1 cellular context compared by ENCODE assay signal in the genomic region with DNA sequence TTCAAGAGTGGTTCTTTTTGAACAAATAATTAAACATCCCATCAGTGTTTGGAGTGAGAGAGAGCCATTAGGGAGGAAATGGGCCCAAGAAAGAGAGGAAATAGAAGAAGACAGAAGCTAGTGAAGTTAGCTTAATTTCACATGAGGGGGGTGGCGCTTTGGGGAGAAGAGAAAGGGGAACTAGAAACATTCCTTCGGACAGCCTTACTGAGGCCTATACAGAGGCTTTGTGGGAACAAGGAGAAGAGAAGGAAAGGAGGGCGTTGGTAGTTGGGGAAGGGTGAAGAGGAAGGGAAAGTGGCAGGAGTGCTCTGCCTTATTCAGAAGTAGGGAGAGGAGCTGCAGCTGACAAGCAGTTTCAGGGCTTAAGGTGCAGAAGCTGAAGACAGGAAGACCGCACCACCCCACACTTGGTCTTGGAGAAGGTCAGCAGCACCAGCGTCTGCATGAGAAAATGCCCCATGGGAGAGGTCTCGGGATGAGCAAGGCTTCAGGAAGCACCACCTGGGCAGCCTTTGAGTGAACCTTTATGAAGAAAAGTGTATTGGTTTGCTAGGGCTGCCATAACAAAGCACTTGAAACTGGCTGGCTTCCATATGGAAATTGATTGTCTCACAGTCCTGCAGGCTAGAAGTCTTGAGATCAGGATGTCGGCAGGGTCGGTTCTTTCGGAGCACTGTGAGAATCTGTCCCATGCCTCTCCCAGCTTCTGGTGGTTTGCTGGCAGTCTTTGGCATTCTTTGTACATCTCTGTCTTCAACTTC.
TF ChIP-seq lines count a peak whose summit lies in the region.

No MANE protein-coding gene starts in this region.

TF ChIP-seq in HepG2, 621 proteins besides CTCF, POLR2A, EP300 and RAD21 (continued from another document):
- TF ChIP-seq MTERF4 (CRISPR knock-in tag; IDR thresholded peaks at IDR 0.05) (no peak), ZFP90 (CRISPR knock-in tag; IDR thresholded peaks at IDR 0.05; ENCODE audit: borderline replicate concordance) (no peak), ZNF282 (IDR thresholded peaks at IDR 0.05; ENCODE audit: partially characterized antibody) (no peak), ZNF891 (CRISPR knock-in tag; IDR thresholded peaks at IDR 0.05) (no peak), SMYD3 (CRISPR knock-in tag; IDR thresholded peaks at IDR 0.05) (no peak), ZNF296 (CRISPR knock-in tag; conservative IDR thresholded peaks at IDR 0.05) (no peak), ZNF746 (CRISPR knock-in tag; IDR thresholded peaks at IDR 0.05) (no peak), SMAD1 (CRISPR knock-in tag; IDR thresholded peaks at IDR 0.05; ENCODE audit: borderline replicate concordance, low read depth) (no peak), ZBTB34 (CRISPR knock-in tag; IDR thresholded peaks at IDR 0.05) (no peak), TBP (CRISPR knock-in tag; IDR thresholded peaks at IDR 0.05) (no peak)
- TF ChIP-seq, protein P1, sequence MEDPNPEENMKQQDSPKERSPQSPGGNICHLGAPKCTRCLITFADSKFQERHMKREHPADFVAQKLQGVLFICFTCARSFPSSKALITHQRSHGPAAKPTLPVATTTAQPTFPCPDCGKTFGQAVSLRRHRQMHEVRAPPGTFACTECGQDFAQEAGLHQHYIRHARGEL (CRISPR knock-in tag; IDR thresholded peaks at IDR 0.05) = no peak
